ENCODE assay signal across 11 cellular contexts in the genomic region with DNA sequence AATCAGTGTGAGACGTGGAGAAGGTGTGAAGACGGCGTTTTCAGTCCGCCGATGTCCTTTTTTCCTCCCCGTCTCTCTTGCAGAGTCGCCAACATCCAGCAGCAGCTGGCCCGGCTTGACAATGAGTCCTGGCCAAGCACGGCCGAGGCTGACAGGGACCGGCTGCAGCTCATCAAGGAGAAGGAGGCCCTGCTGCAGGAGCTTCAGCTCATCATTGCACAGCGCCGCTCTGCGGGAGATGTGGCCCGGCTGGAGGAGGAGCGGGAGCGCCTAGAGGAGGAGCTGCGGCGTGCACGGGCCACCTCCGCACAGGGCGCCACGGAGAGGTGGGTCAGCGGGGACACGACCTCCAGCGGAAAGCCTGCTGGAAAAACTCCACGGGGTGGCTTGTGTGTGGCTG. TPM values are rescaled to one million over a fixed set of nuclear protein-coding genes. Genes with fewer than 3 reads are reported as not detected.
DNase-seq lines count a peak whose midpoint lies in the region; ATAC-seq and TF ChIP-seq lines count a peak whose summit lies in the region.
"Had no signal": no experiment of that assay in that cellular context is flagged by ENCODE, and none has a peak within 500 bp of the region (broad histone marks: within the 10 kb centered on the region; RNA-seq: fewer than 3 reads in every experiment).

No MANE protein-coding gene starts in this region.

- peaks cover 0 to 6% (median 0%) of the 10 kb centered on the region in 9 donors for H3K36me3 ChIP-seq in heart left ventricle
- no peaks in the 10 kb centered on the region for H3K36me3 ChIP-seq in psoas muscle (ENCODE audit: insufficient read depth in 1 of 2, low read depth in 1 of 2)

- no peak overlapping the region for H3K27ac ChIP-seq in CD4-positive, alpha-beta T cell (ENCODE audit: low read depth, low read length)
- H3K27ac ChIP-seq in heart left ventricle (peak overlapping the region in 2 of 12 donors; percentile 13 to 53), psoas muscle (no peak overlapping the region)

- H3K4me3 Mint-ChIP-seq in CD4-positive, alpha-beta T cell = no peak overlapping the region
- peak overlapping the region; percentile 44 for H3K4me3 Mint-ChIP-seq in activated B cell treated with CpG ODN at 0.5 μM for 24 hours

- 54 to 87% (median 73%) methylated on average over 23 to 27 of the region's 27 CpGs for WGBS in heart left ventricle, 4 donors
- whole genome bisulfite sequencing in psoas muscle, 3 donors = 22 to 56% (median 50%) methylated on average over 18 to 27 of the region's 27 CpGs

- POLR2A ChIA-PET in CD4-positive, alpha-beta T cell (lab: Charles Lee) = interaction anchor here (2.6 kb wide), 1 partner anchor 26 kb away, joined by 11 read pairs; no protein-coding TSS in a partner anchor
- POLR2A ChIA-PET in activated B cell treated with CpG ODN at 0.5 μM for 24 hours (lab: Charles Lee) = interaction anchor here (0.7 to 15.0 kb wide), 8 partner anchors 8 to 111 kb away, joined by 3 to 229 read pairs (median 38); no protein-coding TSS in a partner anchor

- CTCF ChIA-PET in CD4-positive, alpha-beta T cell (lab: Charles Lee) = interaction anchor here (3.0 kb wide), 1 partner anchor 10 kb away, joined by 12 read pairs; no protein-coding TSS in a partner anchor
- CTCF ChIA-PET in activated B cell treated with CpG ODN at 0.5 μM for 24 hours (lab: Charles Lee) = no interaction called here

- H3K36me3 Mint-ChIP-seq in CD4-positive, alpha-beta T cell (ENCODE audit: low read depth) = no peaks in the 10 kb centered on the region
- peaks cover 13% of the 10 kb centered on the region for H3K36me3 Mint-ChIP-seq in activated B cell treated with CpG ODN at 0.5 μM for 24 hours (ENCODE audit: low read depth)

- H3K27me3 Mint-ChIP-seq in CD4-positive, alpha-beta T cell = no peaks in the 10 kb centered on the region
- no peaks in the 10 kb centered on the region for H3K27me3 Mint-ChIP-seq in activated B cell treated with CpG ODN at 0.5 μM for 24 hours

- no peaks in the 10 kb centered on the region for H3K27me3 ChIP-seq in CD4-positive, alpha-beta T cell (ENCODE audit: control insufficient read depth, insufficient read depth, low read length)
- H3K27me3 ChIP-seq in heart left ventricle = no peaks in the 10 kb centered on the region
- H3K27me3 ChIP-seq in psoas muscle (ENCODE audit: insufficient read depth in 3 of 3, low read length in 2 of 3) = no peaks in the 10 kb centered on the region

- TF ChIP-seq CTCF in CD4-positive, alpha-beta T cell (IDR thresholded peaks at IDR 0.05) = no peak
- TF ChIP-seq CTCF in activated B cell treated with CpG ODN at 0.5 μM for 24 hours (IDR thresholded peaks at IDR 0.05) (no peak), heart left ventricle (IDR thresholded peaks at IDR 0.05) (peak in 3 of 12 donors; percentile 11 to 31 (median 24)), psoas muscle (IDR thresholded peaks at IDR 0.05) (no peak)

- no peaks in the 10 kb centered on the region for H3K9me3 ChIP-seq in CD4-positive, alpha-beta T cell (ENCODE audit: control insufficient read depth, low read length)
- H3K9me3 ChIP-seq in heart left ventricle = no peaks in the 10 kb centered on the region
- no peaks in the 10 kb centered on the region for H3K9me3 ChIP-seq in psoas muscle

- peak overlapping the region; percentile 94 for H3K27ac Mint-ChIP-seq in CD4-positive, alpha-beta T cell
- H3K27ac Mint-ChIP-seq in activated B cell treated with CpG ODN at 0.5 μM for 24 hours = peak overlapping the region; percentile 99

- H3K9me3 Mint-ChIP-seq in CD4-positive, alpha-beta T cell = no peaks in the 10 kb centered on the region
- no peaks in the 10 kb centered on the region for H3K9me3 Mint-ChIP-seq in activated B cell treated with CpG ODN at 0.5 μM for 24 hours

- TF ChIP-seq POLR2A in heart left ventricle (IDR thresholded peaks at IDR 0.05) (no peak), erythroblast (IDR thresholded peaks at IDR 0.05; ENCODE audit: low read length) (no peak)

- peaks cover 59% of the 10 kb centered on the region for H3K4me1 Mint-ChIP-seq in CD4-positive, alpha-beta T cell (ENCODE audit: low read depth)
- peaks cover 90% of the 10 kb centered on the region for H3K4me1 Mint-ChIP-seq in activated B cell treated with CpG ODN at 0.5 μM for 24 hours

- ATAC-seq in CD4-positive, alpha-beta T cell (ENCODE audit: poor library complexity) = no peak
- ATAC-seq in activated B cell treated with CpG ODN at 0.5 μM for 24 hours (ENCODE audit: low read depth) (no peak), heart left ventricle (peak; percentile 39 to 68 (median 50)), psoas muscle (peak; percentile 19 to 65 (median 58)), HG02981 (IDR thresholded peaks at IDR 0.05; ENCODE audit: unreplicated experiment) (no peak)

- H3K4me1 ChIP-seq in heart left ventricle = peaks cover 0 to 77% (median 33%) of the 10 kb centered on the region in 12 donors
- H3K4me1 ChIP-seq in psoas muscle = peaks cover 4% of the 10 kb centered on the region

- no peak for DNase-seq in CD4-positive, alpha-beta T cell
- DNase-seq in activated B cell treated with CpG ODN at 0.5 μM for 24 hours (no peak), heart left ventricle (peak; percentile 50 to 77 (median 55)), psoas muscle (peak in 1 of 2 donors; percentile 38), erythroblast (lab: John Stamatoyannopoulos, UW) (no peak), NCI-H526 (lab: John Stamatoyannopoulos, UW) (no peak), NCI-H187 treated with DMSO at 0.1 percent for 48 hours (lab: John Stamatoyannopoulos, UW) (no peak)
- DNase-seq: Calu3, mesendoderm, NCI-H1105 had no signal

- H3K4me3 ChIP-seq in heart left ventricle = no peak overlapping the region
- H3K4me3 ChIP-seq in psoas muscle = no peak overlapping the region

- intact Hi-C loops in CD4-positive, alpha-beta T cell (cut with DNase I, micrococcal nuclease) = no loop called here
- intact Hi-C loops in activated B cell treated with CpG ODN at 0.5 μM for 24 hours (cut with micrococcal nuclease) = loop anchor here (5.0 kb wide), 3 partner anchors 47 to 767 kb away; no protein-coding TSS in a partner anchor
- intact Hi-C loops in heart left ventricle (cut with DNase I) = loop anchor here in 5 of 10 donors (5.0 to 10.0 kb wide), 5 partner anchors 55 to 1365 kb away; no protein-coding TSS in a partner anchor
- intact Hi-C loops in psoas muscle (cut with DNase I) = no loop called here

RNA-seq across cellular contexts. Expression of a gene that starts 47.1 kb away (rescaled TPM):
- total RNA-seq in CD4-positive, alpha-beta T cell = not detected
- total RNA-seq in activated B cell treated with CpG ODN at 0.5 μM for 24 hours (3.4 and 4.7 TPM in 2 replicates), heart left ventricle (10 to 100 TPM; 20.3 to 39.0 (median 29.8) TPM), psoas muscle (10 to 100 TPM; 48.7 to 75.9 (median 74.4) TPM)
- polyA plus RNA-seq in heart left ventricle (1 to 10 TPM; 6.4 to 8.2 TPM), psoas muscle (10 to 100 TPM in 2 of 3 donors, 1 to 10 TPM in 1; 4.1 to 53.8 (median 19.9) TPM)

Comparison
In these comparisons a context has a peak if more than half of its experiments do, and no peak if none do; other contexts are left out.
1. ATAC-seq: peak in heart left ventricle (4 of 4) and psoas muscle (4 of 4); none in CD4-positive, alpha-beta T cell (single experiment), activated B cell treated with CpG ODN at 0.5 μM for 24 hours (single experiment) and HG02981 (single experiment).
2. DNase-seq: peak in heart left ventricle (5 of 5); none in CD4-positive, alpha-beta T cell (0 of 10), activated B cell treated with CpG ODN at 0.5 μM for 24 hours (single experiment), erythroblast (0 of 2), NCI-H526 (0 of 2) and NCI-H187 treated with DMSO at 0.1 percent for 48 hours (single experiment).